7 cellular contexts compared by ENCODE assay signal in the genomic region with DNA sequence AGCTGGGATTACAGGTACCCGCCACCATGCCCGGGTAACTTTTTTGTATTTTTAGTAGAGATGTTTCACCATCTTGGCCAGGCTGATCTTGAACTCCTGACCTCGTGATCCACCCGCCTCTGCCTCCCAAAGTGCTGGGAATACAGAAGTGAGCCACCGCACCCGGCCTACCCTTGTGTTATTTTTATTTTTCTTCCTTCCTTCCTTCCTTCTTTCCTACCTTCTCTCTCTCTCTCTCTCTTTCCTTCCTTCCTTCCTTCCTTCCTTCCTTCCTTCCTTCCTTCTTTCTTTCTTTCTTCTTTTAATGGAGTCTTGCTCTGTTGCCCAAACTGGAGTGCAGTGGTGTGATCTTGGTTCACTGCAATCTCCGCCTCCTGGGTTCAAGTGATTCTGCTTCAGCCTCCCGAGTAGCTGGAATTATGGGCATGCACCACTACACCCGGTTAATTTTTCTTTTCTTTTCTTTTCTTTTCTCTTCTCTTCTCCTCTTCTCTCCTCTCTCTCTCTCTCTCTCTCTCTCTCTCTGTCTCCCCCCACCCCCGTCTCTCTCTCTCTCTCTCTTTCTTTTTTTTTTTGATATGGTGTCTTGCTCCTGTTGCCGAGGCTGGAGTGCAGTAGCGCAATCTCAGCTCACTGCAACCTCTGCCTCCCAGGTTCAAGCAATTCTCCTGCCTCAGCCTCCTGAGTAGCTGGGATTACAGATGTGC. TPM values are rescaled to one million over a fixed set of nuclear protein-coding genes. Genes with fewer than 3 reads are reported as not detected.
"Had no signal": no experiment of that assay in that cellular context is flagged by ENCODE, and none has a peak within 500 bp of the region (broad histone marks: within the 10 kb centered on the region; RNA-seq: fewer than 3 reads in every experiment).

No MANE protein-coding gene starts in this region.

RNA-seq across cellular contexts. Expression of a gene that starts 3.9 kb away (rescaled TPM):
- total RNA-seq: activated T-helper 17 cell treated with anti-CD3 and anti-CD28 coated beads, Interleukin-2, amount 50 U/mL, for 72 hours had no signal

RNA-seq across cellular contexts. Expression of a gene that starts 23.1 kb away (rescaled TPM):
- total RNA-seq: activated CD4-positive, alpha-beta T cell treated with anti-CD3 and anti-CD28 coated beads, Interleukin-2, amount 10 ng/mL, durations not matched to agents 24 days and 14 days; activated CD8-positive, alpha-beta memory T cell treated with anti-CD3 and anti-CD28 coated beads for 36 hours; activated CD8-positive, alpha-beta T cell treated with anti-CD3 and anti-CD28 coated beads for 36 hours; activated naive CD8-positive, alpha-beta T cell treated with anti-CD3 and anti-CD28 coated beads for 36 hours; activated T-helper 17 cell treated with anti-CD3 and anti-CD28 coated beads, Interleukin-2, amount 50 U/mL, for 72 hours had no signal

RNA-seq across cellular contexts. Expression of a gene that starts 29.3 kb away (rescaled TPM):
- total RNA-seq: activated CD4-positive, alpha-beta T cell treated with anti-CD3 and anti-CD28 coated beads, Interleukin-2, amount 10 ng/mL, durations not matched to agents 24 days and 14 days; activated T-helper 17 cell treated with anti-CD3 and anti-CD28 coated beads, Interleukin-2, amount 50 U/mL, for 72 hours; aorta; cerebellum had no signal
